Comparison of ENCODE assay signal across 1 cellular context in the genomic region with DNA sequence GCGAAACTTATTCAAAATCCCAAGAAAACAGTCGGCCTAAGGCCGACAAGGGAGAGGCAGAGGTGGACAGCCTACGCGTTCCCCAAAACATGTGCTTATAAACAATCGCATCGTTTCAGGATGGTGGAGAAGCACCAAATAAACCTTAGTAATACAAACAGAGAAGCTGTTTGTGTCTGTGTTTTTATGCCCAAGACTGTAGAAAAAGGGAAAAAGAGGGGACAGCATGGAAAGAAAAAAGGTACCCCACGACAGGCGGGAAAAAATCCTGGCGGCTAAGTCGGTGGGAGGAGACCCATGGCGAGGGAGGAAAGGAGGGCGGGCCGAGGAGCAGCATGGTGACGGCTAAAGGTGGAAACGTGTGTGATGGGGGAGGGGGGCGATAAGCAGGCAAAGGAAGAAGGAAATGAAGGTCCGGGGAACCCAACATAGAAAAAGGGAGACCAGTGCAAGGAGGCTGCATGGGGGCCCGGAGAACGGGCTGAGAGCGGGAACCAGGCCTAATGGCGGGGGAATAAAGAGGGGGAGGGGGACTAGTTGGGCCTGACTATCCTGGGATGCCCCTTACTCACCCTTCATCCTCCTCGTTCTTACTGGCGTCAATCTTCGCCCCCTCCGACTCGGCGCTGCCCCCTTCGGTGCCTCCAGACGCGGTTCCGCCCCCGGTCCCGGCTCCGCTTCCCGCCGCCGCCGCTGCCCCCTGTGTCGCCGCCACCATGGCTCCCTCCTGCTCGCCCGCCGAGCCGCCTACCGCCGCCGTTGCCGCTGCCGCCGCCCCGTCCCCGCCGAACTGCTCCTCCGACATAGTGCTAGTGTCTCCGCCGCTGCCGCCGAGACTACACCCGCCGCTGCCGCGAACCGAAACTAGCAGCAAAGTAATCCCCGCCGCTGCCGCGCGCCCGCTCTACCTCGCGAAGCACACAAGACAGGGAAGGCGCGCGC.
TF ChIP-seq lines count a peak whose summit lies in the region.

No MANE protein-coding gene starts in this region.

TF ChIP-seq in HepG2, 621 proteins besides CTCF, POLR2A, EP300 and RAD21 (continued from another document):
- TF ChIP-seq, protein P1, sequence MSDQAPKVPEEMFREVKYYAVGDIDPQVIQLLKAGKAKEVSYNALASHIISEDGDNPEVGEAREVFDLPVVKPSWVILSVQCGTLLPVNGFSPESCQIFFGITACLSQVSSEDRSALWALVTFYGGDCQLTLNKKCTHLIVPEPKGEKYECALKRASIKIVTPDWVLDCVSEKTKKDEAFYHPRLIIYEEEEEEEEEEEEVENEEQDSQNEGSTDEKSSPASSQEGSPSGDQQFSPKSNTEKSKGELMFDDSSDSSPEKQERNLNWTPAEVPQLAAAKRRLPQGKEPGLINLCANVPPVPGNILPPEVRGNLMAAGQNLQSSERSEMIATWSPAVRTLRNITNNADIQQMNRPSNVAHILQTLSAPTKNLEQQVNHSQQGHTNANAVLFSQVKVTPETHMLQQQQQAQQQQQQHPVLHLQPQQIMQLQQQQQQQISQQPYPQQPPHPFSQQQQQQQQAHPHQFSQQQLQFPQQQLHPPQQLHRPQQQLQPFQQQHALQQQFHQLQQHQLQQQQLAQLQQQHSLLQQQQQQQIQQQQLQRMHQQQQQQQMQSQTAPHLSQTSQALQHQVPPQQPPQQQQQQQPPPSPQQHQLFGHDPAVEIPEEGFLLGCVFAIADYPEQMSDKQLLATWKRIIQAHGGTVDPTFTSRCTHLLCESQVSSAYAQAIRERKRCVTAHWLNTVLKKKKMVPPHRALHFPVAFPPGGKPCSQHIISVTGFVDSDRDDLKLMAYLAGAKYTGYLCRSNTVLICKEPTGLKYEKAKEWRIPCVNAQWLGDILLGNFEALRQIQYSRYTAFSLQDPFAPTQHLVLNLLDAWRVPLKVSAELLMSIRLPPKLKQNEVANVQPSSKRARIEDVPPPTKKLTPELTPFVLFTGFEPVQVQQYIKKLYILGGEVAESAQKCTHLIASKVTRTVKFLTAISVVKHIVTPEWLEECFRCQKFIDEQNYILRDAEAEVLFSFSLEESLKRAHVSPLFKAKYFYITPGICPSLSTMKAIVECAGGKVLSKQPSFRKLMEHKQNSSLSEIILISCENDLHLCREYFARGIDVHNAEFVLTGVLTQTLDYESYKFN (CRISPR knock-in tag; conservative IDR thresholded peaks at IDR 0.05): no peak
- TF ChIP-seq, protein P2, sequence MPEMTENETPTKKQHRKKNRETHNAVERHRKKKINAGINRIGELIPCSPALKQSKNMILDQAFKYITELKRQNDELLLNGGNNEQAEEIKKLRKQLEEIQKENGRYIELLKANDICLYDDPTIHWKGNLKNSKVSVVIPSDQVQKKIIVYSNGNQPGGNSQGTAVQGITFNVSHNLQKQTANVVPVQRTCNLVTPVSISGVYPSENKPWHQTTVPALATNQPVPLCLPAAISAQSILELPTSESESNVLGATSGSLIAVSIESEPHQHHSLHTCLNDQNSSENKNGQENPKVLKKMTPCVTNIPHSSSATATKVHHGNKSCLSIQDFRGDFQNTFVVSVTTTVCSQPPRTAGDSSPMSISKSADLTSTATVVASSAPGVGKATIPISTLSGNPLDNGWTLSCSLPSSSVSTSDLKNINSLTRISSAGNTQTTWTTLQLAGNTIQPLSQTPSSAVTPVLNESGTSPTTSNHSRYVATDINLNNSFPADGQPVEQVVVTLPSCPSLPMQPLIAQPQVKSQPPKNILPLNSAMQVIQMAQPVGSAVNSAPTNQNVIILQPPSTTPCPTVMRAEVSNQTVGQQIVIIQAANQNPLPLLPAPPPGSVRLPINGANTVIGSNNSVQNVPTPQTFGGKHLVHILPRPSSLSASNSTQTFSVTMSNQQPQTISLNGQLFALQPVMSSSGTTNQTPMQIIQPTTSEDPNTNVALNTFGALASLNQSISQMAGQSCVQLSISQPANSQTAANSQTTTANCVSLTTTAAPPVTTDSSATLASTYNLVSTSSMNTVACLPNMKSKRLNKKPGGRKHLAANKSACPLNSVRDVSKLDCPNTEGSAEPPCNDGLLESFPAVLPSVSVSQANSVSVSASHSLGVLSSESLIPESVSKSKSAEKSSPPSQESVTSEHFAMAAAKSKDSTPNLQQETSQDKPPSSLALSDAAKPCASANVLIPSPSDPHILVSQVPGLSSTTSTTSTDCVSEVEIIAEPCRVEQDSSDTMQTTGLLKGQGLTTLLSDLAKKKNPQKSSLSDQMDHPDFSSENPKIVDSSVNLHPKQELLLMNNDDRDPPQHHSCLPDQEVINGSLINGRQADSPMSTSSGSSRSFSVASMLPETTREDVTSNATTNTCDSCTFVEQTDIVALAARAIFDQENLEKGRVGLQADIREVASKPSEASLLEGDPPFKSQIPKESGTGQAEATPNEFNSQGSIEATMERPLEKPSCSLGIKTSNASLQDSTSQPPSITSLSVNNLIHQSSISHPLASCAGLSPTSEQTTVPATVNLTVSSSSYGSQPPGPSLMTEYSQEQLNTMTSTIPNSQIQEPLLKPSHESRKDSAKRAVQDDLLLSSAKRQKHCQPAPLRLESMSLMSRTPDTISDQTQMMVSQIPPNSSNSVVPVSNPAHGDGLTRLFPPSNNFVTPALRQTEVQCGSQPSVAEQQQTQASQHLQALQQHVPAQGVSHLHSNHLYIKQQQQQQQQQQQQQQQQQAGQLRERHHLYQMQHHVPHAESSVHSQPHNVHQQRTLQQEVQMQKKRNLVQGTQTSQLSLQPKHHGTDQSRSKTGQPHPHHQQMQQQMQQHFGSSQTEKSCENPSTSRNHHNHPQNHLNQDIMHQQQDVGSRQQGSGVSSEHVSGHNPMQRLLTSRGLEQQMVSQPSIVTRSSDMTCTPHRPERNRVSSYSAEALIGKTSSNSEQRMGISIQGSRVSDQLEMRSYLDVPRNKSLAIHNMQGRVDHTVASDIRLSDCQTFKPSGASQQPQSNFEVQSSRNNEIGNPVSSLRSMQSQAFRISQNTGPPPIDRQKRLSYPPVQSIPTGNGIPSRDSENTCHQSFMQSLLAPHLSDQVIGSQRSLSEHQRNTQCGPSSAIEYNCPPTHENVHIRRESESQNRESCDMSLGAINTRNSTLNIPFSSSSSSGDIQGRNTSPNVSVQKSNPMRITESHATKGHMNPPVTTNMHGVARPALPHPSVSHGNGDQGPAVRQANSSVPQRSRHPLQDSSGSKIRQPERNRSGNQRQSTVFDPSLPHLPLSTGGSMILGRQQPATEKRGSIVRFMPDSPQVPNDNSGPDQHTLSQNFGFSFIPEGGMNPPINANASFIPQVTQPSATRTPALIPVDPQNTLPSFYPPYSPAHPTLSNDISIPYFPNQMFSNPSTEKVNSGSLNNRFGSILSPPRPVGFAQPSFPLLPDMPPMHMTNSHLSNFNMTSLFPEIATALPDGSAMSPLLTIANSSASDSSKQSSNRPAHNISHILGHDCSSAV (CRISPR knock-in tag; IDR thresholded peaks at IDR 0.05; ENCODE audit: borderline replicate concordance): no peak
- TF ChIP-seq ELF1 (CRISPR knock-in tag; IDR thresholded peaks at IDR 0.05) (no peak), ZNF33B (CRISPR knock-in tag; IDR thresholded peaks at IDR 0.05) (no peak)
- TF ChIP-seq, protein P3, sequence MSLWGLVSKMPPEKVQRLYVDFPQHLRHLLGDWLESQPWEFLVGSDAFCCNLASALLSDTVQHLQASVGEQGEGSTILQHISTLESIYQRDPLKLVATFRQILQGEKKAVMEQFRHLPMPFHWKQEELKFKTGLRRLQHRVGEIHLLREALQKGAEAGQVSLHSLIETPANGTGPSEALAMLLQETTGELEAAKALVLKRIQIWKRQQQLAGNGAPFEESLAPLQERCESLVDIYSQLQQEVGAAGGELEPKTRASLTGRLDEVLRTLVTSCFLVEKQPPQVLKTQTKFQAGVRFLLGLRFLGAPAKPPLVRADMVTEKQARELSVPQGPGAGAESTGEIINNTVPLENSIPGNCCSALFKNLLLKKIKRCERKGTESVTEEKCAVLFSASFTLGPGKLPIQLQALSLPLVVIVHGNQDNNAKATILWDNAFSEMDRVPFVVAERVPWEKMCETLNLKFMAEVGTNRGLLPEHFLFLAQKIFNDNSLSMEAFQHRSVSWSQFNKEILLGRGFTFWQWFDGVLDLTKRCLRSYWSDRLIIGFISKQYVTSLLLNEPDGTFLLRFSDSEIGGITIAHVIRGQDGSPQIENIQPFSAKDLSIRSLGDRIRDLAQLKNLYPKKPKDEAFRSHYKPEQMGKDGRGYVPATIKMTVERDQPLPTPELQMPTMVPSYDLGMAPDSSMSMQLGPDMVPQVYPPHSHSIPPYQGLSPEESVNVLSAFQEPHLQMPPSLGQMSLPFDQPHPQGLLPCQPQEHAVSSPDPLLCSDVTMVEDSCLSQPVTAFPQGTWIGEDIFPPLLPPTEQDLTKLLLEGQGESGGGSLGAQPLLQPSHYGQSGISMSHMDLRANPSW (CRISPR knock-in tag; IDR thresholded peaks at IDR 0.05; ENCODE audit: borderline replicate concordance): no peak
